In the genomic region with DNA sequence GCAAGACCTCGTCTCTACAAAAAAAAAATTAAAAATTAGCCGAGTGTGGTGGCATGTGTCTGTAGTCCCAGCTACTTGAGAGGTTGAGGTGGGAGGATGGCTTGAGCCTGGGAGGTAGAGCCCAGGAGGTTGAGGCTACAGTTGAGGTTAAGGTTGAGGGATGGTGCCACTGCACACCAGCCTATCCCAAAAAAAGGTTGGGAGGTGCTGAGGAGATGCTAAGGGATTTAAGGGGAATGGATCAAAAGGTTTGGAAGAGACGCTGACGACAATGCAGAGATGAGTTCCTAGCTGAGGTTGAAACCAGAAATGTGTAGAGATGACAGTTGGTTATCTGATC, we compare ENCODE assay signal across 13 cellular contexts. TPM values are rescaled to one million over a fixed set of nuclear protein-coding genes. Genes with fewer than 3 reads are reported as not detected.
A peak's percentile ranks its signal among the peaks of the same experiment; 100 is the strongest.
DNase-seq lines count a peak whose midpoint lies in the region; ATAC-seq and TF ChIP-seq lines count a peak whose summit lies in the region.
"Had no signal": no experiment of that assay in that cellular context is flagged by ENCODE, and none has a peak within 500 bp of the region (broad histone marks: within the 10 kb centered on the region; RNA-seq: fewer than 3 reads in every experiment).

No MANE protein-coding gene starts in this region.

- H3K27ac ChIP-seq in CD4-positive, CD25-positive, alpha-beta regulatory T cell (ENCODE audit: insufficient read depth, low read length, poor library complexity, severe bottlenecking), result no peak overlapping the region
- H3K27ac ChIP-seq in HCT116 (ENCODE audit: low read depth, low read length), result peak overlapping the region; percentile 76
- H3K27ac ChIP-seq: ascending aorta, epithelial cell of prostate, tibial artery had no signal

- peaks cover 37% of the 10 kb centered on the region for H3K27me3 Mint-ChIP-seq in CD4-positive, CD25-positive, alpha-beta regulatory T cell
- H3K27me3 Mint-ChIP-seq in activated T-helper 2 cell treated with anti-CD3 and anti-CD28 coated beads, Interferon-gamma antibody, Interleukin-2, Interleukin-4, amounts not matched to agents 10 μg/mL and 5 μg/mL and 100 μg/mL, durations not matched to agents 14 hours and 24 hours and 36 hours (ENCODE audit: low read depth), result no peaks in the 10 kb centered on the region
- no peaks in the 10 kb centered on the region for H3K27me3 Mint-ChIP-seq in natural killer cell (ENCODE audit: low read depth in 2 of 2)

- peak overlapping the region in 2 of 3 donors; percentile 49 to 87 for H3K27ac Mint-ChIP-seq in CD4-positive, CD25-positive, alpha-beta regulatory T cell
- peak overlapping the region; percentile 98 for H3K27ac Mint-ChIP-seq in activated T-helper 2 cell treated with anti-CD3 and anti-CD28 coated beads, Interferon-gamma antibody, Interleukin-2, Interleukin-4, amounts not matched to agents 10 μg/mL and 5 μg/mL and 100 μg/mL, durations not matched to agents 14 hours and 24 hours and 36 hours
- peak overlapping the region; percentile 79 to 85 for H3K27ac Mint-ChIP-seq in natural killer cell

- ATAC-seq in CD4-positive, CD25-positive, alpha-beta regulatory T cell (ENCODE audit: low read depth in 2 of 2), result no peak
- ATAC-seq in HCT116 (no peak), natural killer cell (no peak), GM21737 (IDR thresholded peaks at IDR 0.05; ENCODE audit: unreplicated experiment) (no peak)
- ATAC-seq: right cardiac atrium had no signal

- H3K36me3 Mint-ChIP-seq in CD4-positive, CD25-positive, alpha-beta regulatory T cell, result no peaks in the 10 kb centered on the region
- peaks cover 35% of the 10 kb centered on the region for H3K36me3 Mint-ChIP-seq in activated T-helper 2 cell treated with anti-CD3 and anti-CD28 coated beads, Interferon-gamma antibody, Interleukin-2, Interleukin-4, amounts not matched to agents 10 μg/mL and 5 μg/mL and 100 μg/mL, durations not matched to agents 14 hours and 24 hours and 36 hours (ENCODE audit: low read depth)
- H3K36me3 Mint-ChIP-seq in natural killer cell, result no peaks in the 10 kb centered on the region

- no peaks in the 10 kb centered on the region for H3K27me3 ChIP-seq in CD4-positive, CD25-positive, alpha-beta regulatory T cell (ENCODE audit: control insufficient read depth, insufficient read depth, low read length)
- no peaks in the 10 kb centered on the region for H3K27me3 ChIP-seq in HCT116 (ENCODE audit: insufficient read depth, low read length)
- H3K27me3 ChIP-seq: ascending aorta, tibial artery had no signal

- peaks cover 6 to 37% (median 21%) of the 10 kb centered on the region in 4 donors for H3K4me1 Mint-ChIP-seq in CD4-positive, CD25-positive, alpha-beta regulatory T cell
- peaks cover 64% of the 10 kb centered on the region for H3K4me1 Mint-ChIP-seq in activated T-helper 2 cell treated with anti-CD3 and anti-CD28 coated beads, Interferon-gamma antibody, Interleukin-2, Interleukin-4, amounts not matched to agents 10 μg/mL and 5 μg/mL and 100 μg/mL, durations not matched to agents 14 hours and 24 hours and 36 hours (ENCODE audit: low read depth)
- H3K4me1 Mint-ChIP-seq in natural killer cell, result peaks cover 19 to 30% of the 10 kb centered on the region in 2 donors

- no peaks in the 10 kb centered on the region for H4K20me1 ChIP-seq in HCT116 (ENCODE audit: insufficient read depth)

- no peaks in the 10 kb centered on the region for H3K9me2 ChIP-seq in HCT116 (ENCODE audit: insufficient read depth)

- no TSS peak for BruUV-seq in HCT116 (replicated peaks; lab: Mats Ljungman, UMichigan)

- H3K4me3 Mint-ChIP-seq in CD4-positive, CD25-positive, alpha-beta regulatory T cell, result peak overlapping the region; percentile 42 to 90 (median 69)
- H3K4me3 Mint-ChIP-seq in activated T-helper 2 cell treated with anti-CD3 and anti-CD28 coated beads, Interferon-gamma antibody, Interleukin-2, Interleukin-4, amounts not matched to agents 10 μg/mL and 5 μg/mL and 100 μg/mL, durations not matched to agents 14 hours and 24 hours and 36 hours (ENCODE audit: low read depth), result peak overlapping the region; percentile 51
- H3K4me3 Mint-ChIP-seq in natural killer cell, result no peak overlapping the region

- intact Hi-C loops in HCT116 (cut with micrococcal nuclease), result no loop called here
- intact Hi-C loops in activated T-helper 2 cell treated with anti-CD3 and anti-CD28 coated beads, Interferon-gamma antibody, Interleukin-2, Interleukin-4, amounts not matched to agents 10 μg/mL and 5 μg/mL and 100 μg/mL, durations not matched to agents 14 hours and 24 hours and 36 hours (cut with micrococcal nuclease), result loop anchor here (2.0 kb wide), 1 partner anchor 94 kb away; no protein-coding TSS in a partner anchor
- intact Hi-C loops in natural killer cell (cut with micrococcal nuclease), result no loop called here

- H3K79me2 ChIP-seq in HCT116 (ENCODE audit: insufficient read depth, low read length), result 0 out of 2 replicates have a peak, but pooled peaks cover 10% of the 10 kb centered on the region

- TF ChIP-seq RAD21 in HCT116 (IDR thresholded peaks at IDR 0.05; ENCODE audit: low read depth), result no peak

- peak overlapping the region; percentile 48 for H3K9ac ChIP-seq in HCT116 (ENCODE audit: low read length)

- TF ChIP-seq CTCF in HCT116 (IDR thresholded peaks at IDR 0.05 in 2 of 3, conservative IDR thresholded peaks at IDR 0.05 in 1 of 3; ENCODE audit: borderline replicate concordance in 1 of 3, insufficient read depth in 1 of 3, low read depth in 2 of 3, low read length in 2 of 3) (no peak), natural killer cell (IDR thresholded peaks at IDR 0.05) (no peak)

- peaks cover 10% of the 10 kb centered on the region for H3K4me1 ChIP-seq in CD4-positive, CD25-positive, alpha-beta regulatory T cell (ENCODE audit: control insufficient read depth, insufficient read depth, low read length, poor library complexity, severe bottlenecking)
- peaks cover 30 to 63% of the 10 kb centered on the region in 2 experiments for H3K4me1 ChIP-seq in HCT116 (ENCODE audit: control insufficient read depth in 1 of 2, insufficient read depth in 2 of 2, low read length in 2 of 2)

- no peaks in the 10 kb centered on the region for H3K9me3 ChIP-seq in CD4-positive, CD25-positive, alpha-beta regulatory T cell (ENCODE audit: control insufficient read depth in 2 of 2, low read length in 2 of 2)
- H3K9me3 ChIP-seq in HCT116 (ENCODE audit: control insufficient read depth in 1 of 2, insufficient read depth in 1 of 2, low read depth in 1 of 2, low read length in 2 of 2), result no peaks in the 10 kb centered on the region
- H3K9me3 ChIP-seq: ascending aorta, tibial artery had no signal

- peak overlapping the region; percentile 72 for H3K4me2 ChIP-seq in HCT116 (ENCODE audit: low read length)

- no peak for DNase-seq in CD4-positive, CD25-positive, alpha-beta regulatory T cell
- no peak for DNase-seq in HCT116 (ENCODE audit: low read depth, low spot score)
- no peak for DNase-seq in activated T-helper 2 cell treated with anti-CD3 and anti-CD28 coated beads, Interferon-gamma antibody, Interleukin-2, Interleukin-4, amounts not matched to agents 10 μg/mL and 5 μg/mL and 100 μg/mL, durations not matched to agents 14 hours and 24 hours and 36 hours (ENCODE audit: low spot score)
- DNase-seq in natural killer cell, result no peak
- no peak for DNase-seq in NOMO-1 treated with dmso at 0.1 percent for 144 hours (lab: John Stamatoyannopoulos, UW; ENCODE audit: unreplicated experiment)
- DNase-seq in activated gamma-delta T cell treated with Interleukin-2 at 50 U/mL for 16 hours, result no peak
- DNase-seq: mammary epithelial cell, NCI-H446, right cardiac atrium, tibial artery had no signal

- H3K36me3 ChIP-seq in CD4-positive, CD25-positive, alpha-beta regulatory T cell (ENCODE audit: control insufficient read depth, insufficient read depth, low read length), result no peaks in the 10 kb centered on the region
- H3K36me3 ChIP-seq in HCT116 (ENCODE audit: control insufficient read depth in 1 of 2, insufficient read depth in 2 of 2, low read length in 2 of 2), result no peaks in the 10 kb centered on the region
- H3K36me3 ChIP-seq: ascending aorta, tibial artery had no signal

- no peak for TF ChIP-seq POLR2A in HCT116 (IDR thresholded peaks at IDR 0.05; ENCODE audit: borderline replicate concordance, extremely low read depth, insufficient read depth, insufficient read length)

- no peak overlapping the region for H2AFZ ChIP-seq in HCT116 (ENCODE audit: low read depth, low read length, poor library complexity, severe bottlenecking)

- no peak overlapping the region for H3K4me3 ChIP-seq in CD4-positive, CD25-positive, alpha-beta regulatory T cell (ENCODE audit: low read depth, low read length)
- peak overlapping the region; percentile 16 to 33; a peak in 2 of 4 replicates for H3K4me3 ChIP-seq in HCT116 (replicated peaks in 1 of 2; ENCODE audit: low read depth in 1 of 2, low read length in 2 of 2)
- H3K4me3 ChIP-seq: ascending aorta, tibial artery had no signal

- RAD21 ChIA-PET in HCT116 (lab: Charles Lee; ENCODE audit: low non-redundant PET in 1 of 2, low total read pairs in 2 of 2, uncharacterized antibody in 2 of 2, unreplicated experiment in 2 of 2), result no interaction called here

- POLR2A ChIA-PET in HCT116 (lab: Charles Lee), result interaction anchor here (1.0 kb wide), 1 partner anchor 102 kb away, joined by 3 read pairs; no protein-coding TSS in a partner anchor

- CTCF ChIA-PET in HCT116 (lab: Charles Lee), result interaction anchor here (1.1 to 1.6 kb wide), 2 partner anchors 9 to 82 kb away, joined by 4 read pairs; no protein-coding TSS in a partner anchor

- peaks cover 0 to 3% (median 0%) of the 10 kb centered on the region in 7 donors for H3K9me3 Mint-ChIP-seq in CD4-positive, CD25-positive, alpha-beta regulatory T cell
- H3K9me3 Mint-ChIP-seq in activated T-helper 2 cell treated with anti-CD3 and anti-CD28 coated beads, Interferon-gamma antibody, Interleukin-2, Interleukin-4, amounts not matched to agents 10 μg/mL and 5 μg/mL and 100 μg/mL, durations not matched to agents 14 hours and 24 hours and 36 hours, result peaks cover 8% of the 10 kb centered on the region
- no peaks in the 10 kb centered on the region for H3K9me3 Mint-ChIP-seq in natural killer cell

TF ChIP-seq in HCT116, 20 proteins besides CTCF, POLR2A, EP300 and RAD21 (continues in another document):
- TF ChIP-seq POLR2AphosphoS5 (IDR thresholded peaks at IDR 0.05; ENCODE audit: low read depth, low read length), result no peak

RNA-seq across cellular contexts. Expression of gene NSMCE1, which starts 4.7 kb away (rescaled TPM):
- total RNA-seq in CD4-positive, CD25-positive, alpha-beta regulatory T cell, result 40.0 TPM
- 100 to 1,000 TPM; 128 to 156 (median 138) TPM for polyA plus RNA-seq in CD4-positive, CD25-positive, alpha-beta regulatory T cell
- total RNA-seq in HCT116 (2021; ENCODE audit: unreplicated experiment), result 85.6 TPM
- polyA plus RNA-seq in HCT116 (2012), result 161 and 187 TPM in 2 replicates
- total RNA-seq in activated T-helper 2 cell treated with anti-CD3 and anti-CD28 coated beads, Interferon-gamma antibody, Interleukin-2, Interleukin-4, amounts not matched to agents 10 μg/mL and 5 μg/mL and 100 μg/mL, durations not matched to agents 14 hours and 24 hours and 36 hours, result 186 and 189 TPM in 2 replicates
- total RNA-seq in natural killer cell, result 10 to 100 TPM; 29.4 to 42.7 (median 37.7) TPM

RNA-seq across cellular contexts. Expression of gene IL4R, which starts 40.5 kb away (rescaled TPM):
- 160 TPM for total RNA-seq in CD4-positive, CD25-positive, alpha-beta regulatory T cell
- polyA plus RNA-seq in CD4-positive, CD25-positive, alpha-beta regulatory T cell, result 10 to 100 TPM; 21.2 to 32.4 (median 25.8) TPM
- 29.6 TPM for total RNA-seq in HCT116 (2021; ENCODE audit: unreplicated experiment)
- polyA plus RNA-seq in HCT116 (2012), result 26.0 and 29.4 TPM in 2 replicates
- total RNA-seq in activated T-helper 2 cell treated with anti-CD3 and anti-CD28 coated beads, Interferon-gamma antibody, Interleukin-2, Interleukin-4, amounts not matched to agents 10 μg/mL and 5 μg/mL and 100 μg/mL, durations not matched to agents 14 hours and 24 hours and 36 hours, result 434 and 437 TPM in 2 replicates
- 10 to 100 TPM; 70.2 to 87.2 (median 86.0) TPM for total RNA-seq in natural killer cell
